2 cellular contexts compared by ENCODE assay signal in the genomic region with DNA sequence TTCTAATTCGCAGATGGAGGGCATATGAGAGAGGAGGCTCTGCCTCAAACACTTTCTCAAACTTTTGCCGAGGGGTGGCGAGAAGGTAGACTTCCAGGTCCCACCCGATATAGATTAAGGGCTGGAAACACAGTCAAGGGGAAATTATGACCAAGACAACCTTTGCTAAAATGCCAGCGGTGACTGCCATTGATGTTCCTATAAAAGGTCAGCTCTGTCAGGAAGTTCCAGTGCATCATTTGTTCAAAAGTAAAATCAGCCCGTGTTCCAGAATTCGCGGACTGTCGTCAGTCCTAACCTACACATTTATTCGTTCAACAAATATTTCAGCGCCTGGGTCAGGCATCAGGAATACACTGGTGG.
TF ChIP-seq lines count a peak whose summit lies in the region.

No MANE protein-coding gene starts in this region.

TF ChIP-seq in IMR-90, 13 proteins besides CTCF, POLR2A, EP300 and RAD21:
- TF ChIP-seq CHD1 (IDR thresholded peaks at IDR 0.05; ENCODE audit: low read depth, low read length) = no peak
- TF ChIP-seq, protein P1, sequence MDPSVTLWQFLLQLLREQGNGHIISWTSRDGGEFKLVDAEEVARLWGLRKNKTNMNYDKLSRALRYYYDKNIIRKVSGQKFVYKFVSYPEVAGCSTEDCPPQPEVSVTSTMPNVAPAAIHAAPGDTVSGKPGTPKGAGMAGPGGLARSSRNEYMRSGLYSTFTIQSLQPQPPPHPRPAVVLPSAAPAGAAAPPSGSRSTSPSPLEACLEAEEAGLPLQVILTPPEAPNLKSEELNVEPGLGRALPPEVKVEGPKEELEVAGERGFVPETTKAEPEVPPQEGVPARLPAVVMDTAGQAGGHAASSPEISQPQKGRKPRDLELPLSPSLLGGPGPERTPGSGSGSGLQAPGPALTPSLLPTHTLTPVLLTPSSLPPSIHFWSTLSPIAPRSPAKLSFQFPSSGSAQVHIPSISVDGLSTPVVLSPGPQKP (IDR thresholded peaks at IDR 0.05; ENCODE audit: borderline replicate concordance, low read depth, low read length) = no peak
- no peak for TF ChIP-seq FOS (IDR thresholded peaks at IDR 0.05; ENCODE audit: low read depth, low read length)
- no peak for TF ChIP-seq SMC3 (IDR thresholded peaks at IDR 0.05; ENCODE audit: low read depth, low read length)
- no peak for TF ChIP-seq CEBPB (IDR thresholded peaks at IDR 0.05; ENCODE audit: low read depth, low read length)
- TF ChIP-seq RCOR1 (IDR thresholded peaks at IDR 0.05; ENCODE audit: insufficient replicate concordance, low read length) = no peak

TF ChIP-seq in K562, 482 proteins besides CTCF, POLR2A, EP300 and RAD21:
- TF ChIP-seq ADNP (tag; IDR thresholded peaks at IDR 0.05) = no peak
- 0 out of 2 replicates have a peak, but pooled peaks have one; percentile 6 for TF ChIP-seq ZC3H4 (CRISPR knock-in tag; IDR thresholded peaks at IDR 0.05; ENCODE audit: borderline replicate concordance)
- TF ChIP-seq ZNF24 (IDR thresholded peaks at IDR 0.05) = peak; percentile 70
- 0 out of 2 replicates have a peak, but pooled peaks have one; percentile 13 for TF ChIP-seq LCOR (CRISPR knock-in tag; IDR thresholded peaks at IDR 0.05)
- TF ChIP-seq IFI16 (CRISPR knock-in tag; IDR thresholded peaks at IDR 0.05) = no peak
- no peak for TF ChIP-seq KDM1A (IDR thresholded peaks at IDR 0.05)
